In the genomic region with DNA sequence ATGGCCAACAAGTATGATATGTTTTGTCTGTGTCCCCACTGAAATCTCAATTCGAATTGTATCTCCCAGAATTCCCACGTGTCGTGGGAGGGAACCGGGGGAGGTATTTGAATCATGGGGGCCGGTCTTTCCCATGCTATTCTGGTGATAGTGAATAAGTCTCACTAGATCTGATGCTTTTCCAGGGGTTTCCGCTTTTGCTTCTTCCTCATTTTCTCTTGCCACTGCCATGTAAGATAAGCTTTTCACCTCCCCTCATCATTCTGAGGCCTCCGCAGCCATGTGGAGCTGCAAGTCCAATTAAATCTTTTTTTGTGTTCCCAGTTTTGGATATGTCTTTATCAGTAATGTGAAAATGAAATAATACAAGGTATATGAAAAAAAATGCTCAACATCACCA, we compare ENCODE assay signal across 11 cellular contexts. TPM values are rescaled to one million over a fixed set of nuclear protein-coding genes. Genes with fewer than 3 reads are reported as not detected.
"Had no signal": no experiment of that assay in that cellular context is flagged by ENCODE, and none has a peak within 500 bp of the region (broad histone marks: within the 10 kb centered on the region; RNA-seq: fewer than 3 reads in every experiment).

No MANE protein-coding gene starts in this region.

- ATAC-seq: HCT116, HepG2 had no signal

- H3K4me1 Mint-ChIP-seq: IgD-negative memory B cell had no signal

- DNase-seq: GM23248, GOT3, H7, HFFc6 had no signal

- H3K36me3 ChIP-seq: HAP-1 had no signal

- H3K4me3 ChIP-seq: GM23248, HAP-1 had no signal

- H3K4me3 Mint-ChIP-seq: HFFc6, IgD-negative memory B cell had no signal

- H3K9me3 ChIP-seq: HAP-1 had no signal

- H3K27ac Mint-ChIP-seq: HFFc6, IgD-negative memory B cell had no signal

- H3K36me3 Mint-ChIP-seq: IgD-negative memory B cell had no signal

- H3K9me3 Mint-ChIP-seq: HFFc6, IgD-negative memory B cell had no signal

- H3K27ac ChIP-seq: GM23248, HL-60 had no signal

RNA-seq across cellular contexts. Expression of a gene that starts 12.1 kb away (rescaled TPM):
- total RNA-seq: GM23248, H4, H7, HepG2, HFFc6, HT1080 had no signal
- polyA plus RNA-seq: GM23248, HepG2, IgD-negative memory B cell had no signal
